ENCODE assay signal across 28 cellular contexts in genomic region chr7:1151156-1151555, GRCh38.
"Had no signal": no experiment of that assay in that cellular context is flagged by ENCODE, and none has a peak within 500 bp of the region (broad histone marks: within the 10 kb centered on the region; RNA-seq: fewer than 3 reads in every experiment).

No MANE protein-coding gene starts in this region.

- DNase-seq: activated CD4-positive, alpha-beta memory T cell treated with anti-CD3 and anti-CD28 coated beads, Interleukin-2, amount 10 ng/mL, durations not matched to agents 7 days and 5 days; activated CD4-positive, alpha-beta T cell treated with anti-CD3 and anti-CD28 coated beads, Interleukin-2, amount 10 ng/mL, durations not matched to agents 7 days and 5 days; activated naive CD4-positive, alpha-beta T cell treated with Interleukin-2 at 50 U/mL for 16 hours; activated T-cell treated with anti-CD3 and anti-CD28 coated beads, Interleukin-2, amount 50 U/mL, for 48 hours; anterior cingulate cortex; body of pancreas; cerebellar nuclear complex; cortex of kidney; effector memory CD8-positive, alpha-beta T cell; erythroblast; gastrocnemius medialis; islet precursor cell; mesenchymal stem cell; naive thymus-derived CD8-positive, alpha-beta T cell; nucleus accumbens; stimulated activated CD4-positive, alpha-beta T cell treated with anti-CD3 and anti-CD28 coated beads, Interleukin-15, amount 100 ng/mL, for 24 hours; stimulated activated CD4-positive, alpha-beta T cell treated with anti-CD3 and anti-CD28 coated beads, Interleukin-2, amount 100 ng/mL, for 24 hours; stimulated activated naive B cell treated with anti-CD40 and anti-IgM and Interleukin-4, amounts not matched to agents 10 μg/mL and 1 μg/mL and 100 μg/mL, for 72 hours; stomach; thyroid gland; upper lobe of left lung had no signal

- H3K27me3 ChIP-seq: body of pancreas, gastrocnemius medialis, hepatocyte, pancreas, stomach, thyroid gland, upper lobe of left lung had no signal

- FAIRE-seq: pancreas had no signal

- H3K4me2 ChIP-seq: hepatocyte, smooth muscle cell had no signal

- H3K4me3 ChIP-seq: body of pancreas, gastrocnemius medialis, hepatocyte, pancreas, psoas muscle, smooth muscle cell, stomach, thyroid gland, upper lobe of left lung had no signal

- H2AFZ ChIP-seq: hepatocyte had no signal

- H3K4me1 ChIP-seq: gastrocnemius medialis, pancreas, psoas muscle, upper lobe of left lung had no signal

- H3K9me3 ChIP-seq: body of pancreas, gastrocnemius medialis, pancreas, psoas muscle, stomach, thyroid gland, upper lobe of left lung had no signal

- H3K27ac ChIP-seq: body of pancreas, gastrocnemius medialis, hepatocyte, pancreas, psoas muscle, stomach, thyroid gland, upper lobe of left lung, VCaP had no signal

- ATAC-seq: activated CD4-positive, CD25-positive, alpha-beta regulatory T cell treated with anti-CD3 and anti-CD28 coated beads, Interleukin-2, amount 50 U/mL, for 24 hours; body of pancreas; gastrocnemius medialis; left colon; naive thymus-derived CD8-positive, alpha-beta T cell; pancreas; psoas muscle had no signal
